ENCODE assay signal across 30 cellular contexts in the genomic region with DNA sequence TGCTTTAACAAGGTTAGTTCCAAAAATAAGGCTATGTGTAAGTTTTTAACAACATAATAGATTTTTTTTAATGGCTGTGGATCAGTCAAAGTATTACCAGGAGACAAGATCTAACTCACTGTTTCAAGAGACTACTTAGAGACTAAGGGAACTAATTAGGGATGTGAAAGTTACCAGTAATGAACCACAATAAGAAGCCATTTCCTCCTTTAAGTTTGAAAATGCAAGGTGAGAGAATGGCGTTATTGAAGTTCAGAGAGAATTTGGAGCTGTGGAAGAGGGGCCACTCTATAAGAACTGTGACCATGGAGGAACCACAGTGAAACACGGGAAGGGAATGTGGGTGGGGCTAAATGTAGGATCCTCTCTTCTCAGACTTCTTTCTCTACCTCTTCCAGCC.
A peak's percentile ranks its signal among the peaks of the same experiment; 100 is the strongest.
DNase-seq lines count a peak whose midpoint lies in the region; ATAC-seq and TF ChIP-seq lines count a peak whose summit lies in the region.
"Had no signal": no experiment of that assay in that cellular context is flagged by ENCODE, and none has a peak within 500 bp of the region (broad histone marks: within the 10 kb centered on the region; RNA-seq: fewer than 3 reads in every experiment).

No MANE protein-coding gene starts in this region.

- H3K27me3 ChIP-seq in GM06990 (replicated peaks; ENCODE audit: control insufficient read depth, insufficient read depth, low read length) (no peaks in the 10 kb centered on the region), MM.1S (replicated peaks; ENCODE audit: insufficient read depth, low read length) (no peaks in the 10 kb centered on the region), OCI-LY3 (ENCODE audit: low read depth, low read length) (no peaks in the 10 kb centered on the region), ovary (no peaks in the 10 kb centered on the region)
- H3K27me3 ChIP-seq: MG63, sigmoid colon had no signal

- H3K79me2 ChIP-seq in MM.1S (ENCODE audit: low read length), result no peaks in the 10 kb centered on the region
- no peaks in the 10 kb centered on the region for H3K79me2 ChIP-seq in OCI-LY3 (ENCODE audit: low read length)

- intact Hi-C loops in ovary (cut with DNase I), result no loop called here

- no peaks in the 10 kb centered on the region for H3K9me3 ChIP-seq in MM.1S (replicated peaks; ENCODE audit: insufficient read depth, low read length)
- 0 out of 2 replicates have a peak, but pooled peaks cover 5% of the 10 kb centered on the region for H3K9me3 ChIP-seq in OCI-LY3 (ENCODE audit: insufficient read depth, low read length)
- no peaks in the 10 kb centered on the region for H3K9me3 ChIP-seq in ovary
- H3K9me3 ChIP-seq: MG63, mucosa of descending colon had no signal

- no peak overlapping the region for H3K27ac ChIP-seq in MM.1S (ENCODE audit: low read length)
- H3K27ac ChIP-seq in OCI-LY3 (ENCODE audit: low read length), result no peak overlapping the region
- no peak overlapping the region for H3K27ac ChIP-seq in ovary
- H3K27ac ChIP-seq: C4-2B, KMS-11, PC-9, sigmoid colon had no signal

- peak; percentile 61 for ATAC-seq in GM21390 (IDR thresholded peaks at IDR 0.05; ENCODE audit: unreplicated experiment)
- no peak for ATAC-seq in GM18520 (IDR thresholded peaks at IDR 0.05; ENCODE audit: unreplicated experiment)
- ATAC-seq: esophagus mucosa, GM23338, left colon, mucosa of descending colon, natural killer cell, Right ventricle myocardium inferior had no signal

- no peak overlapping the region for H3K9ac ChIP-seq in MM.1S (ENCODE audit: low read length)
- no peak overlapping the region for H3K9ac ChIP-seq in OCI-LY3 (ENCODE audit: low read length)
- H3K9ac ChIP-seq: KMS-11 had no signal

- no peaks in the 10 kb centered on the region for H4K20me1 ChIP-seq in MM.1S (ENCODE audit: insufficient read depth, low read length)
- H4K20me1 ChIP-seq in OCI-LY3 (ENCODE audit: insufficient read depth, low read length), result no peaks in the 10 kb centered on the region

- H2AFZ ChIP-seq in MM.1S (ENCODE audit: low read length), result no peak overlapping the region
- H2AFZ ChIP-seq in OCI-LY3 (ENCODE audit: low read depth, low read length), result no peak overlapping the region
- H2AFZ ChIP-seq: GM23338, PC-9 had no signal

- TF ChIP-seq POLR2A in ovary (IDR thresholded peaks at IDR 0.05), result no peak

- no peak for TF ChIP-seq CTCF in GM06990 (IDR thresholded peaks at IDR 0.05; ENCODE audit: insufficient read depth, low read length, poor library complexity, severe bottlenecking)
- TF ChIP-seq CTCF in MM.1S (IDR thresholded peaks at IDR 0.05; ENCODE audit: low read length), result no peak
- TF ChIP-seq CTCF in OCI-LY3 (IDR thresholded peaks at IDR 0.05; ENCODE audit: low read depth, low read length), result no peak
- TF ChIP-seq CTCF in ovary (IDR thresholded peaks at IDR 0.05), result no peak

- H3K9me2 ChIP-seq in MM.1S (replicated peaks; ENCODE audit: insufficient read depth, low read length), result no peaks in the 10 kb centered on the region

- 49 to 54% (median 51%) methylated on average over 2 of the region's 2 CpGs for WGBS in ovary, 3 donors

- no peak overlapping the region for H3K4me3 ChIP-seq in GM06990 (replicated peaks; ENCODE audit: low read depth, low read length)
- no peak overlapping the region for H3K4me3 ChIP-seq in MM.1S (ENCODE audit: low read length)
- no peak overlapping the region for H3K4me3 ChIP-seq in OCI-LY3 (ENCODE audit: low read length)
- H3K4me3 ChIP-seq in ovary, result no peak overlapping the region
- H3K4me3 ChIP-seq: GM23338, MG63, mucosa of descending colon, PC-9, sigmoid colon had no signal

- no peaks in the 10 kb centered on the region for H3F3A ChIP-seq in MM.1S (ENCODE audit: insufficient read depth, low read length)

- H3K4me2 ChIP-seq in MM.1S (ENCODE audit: low read depth, low read length), result no peak overlapping the region
- H3K4me2 ChIP-seq in OCI-LY3 (ENCODE audit: low read length), result 0 out of 2 replicates have a peak overlapping the region, but pooled peaks have one; percentile 18
- H3K4me2 ChIP-seq: GM23338, KMS-11, PC-9 had no signal

- H3K4me1 ChIP-seq in MM.1S (ENCODE audit: low read length) (no peaks in the 10 kb centered on the region), OCI-LY3 (ENCODE audit: low read length) (peaks cover 8% of the 10 kb centered on the region; the same call in 1 of the 2 replicates), ovary (ENCODE audit: insufficient read depth) (no peaks in the 10 kb centered on the region)
- H3K4me1 ChIP-seq: sigmoid colon had no signal

- H3K36me3 ChIP-seq in GM06990 (ENCODE audit: control insufficient read depth, insufficient read depth, low read length) (no peaks in the 10 kb centered on the region), MM.1S (replicated peaks; ENCODE audit: insufficient read depth, low read length) (no peaks in the 10 kb centered on the region), OCI-LY3 (replicated peaks; ENCODE audit: low read depth, low read length) (peaks cover 5% of the 10 kb centered on the region), ovary (no peaks in the 10 kb centered on the region)
- H3K36me3 ChIP-seq: MG63, sigmoid colon had no signal

- TF ChIP-seq EP300 in ovary (IDR thresholded peaks at IDR 0.05), result no peak

- peak; percentile 4 for DNase-seq in GM06990 (ENCODE audit: extremely low read depth, insufficient read length)
- peak; percentile 27 for DNase-seq in MM.1S
- no peak for DNase-seq in SW480 (ENCODE audit: low spot score)
- DNase-seq in ovary, result no peak
- DNase-seq in GM03348 (ENCODE audit: low spot score), result no peak
- DNase-seq: 8988T; activated CD4-positive, alpha-beta memory T cell treated with anti-CD3 and anti-CD28 coated beads for 36 hours; activated CD4-positive, alpha-beta T cell treated with anti-CD3 and anti-CD28 coated beads for 1 hour; activated naive CD4-positive, alpha-beta T cell; central memory CD4-positive, alpha-beta T cell; DMS79; glutamatergic neuron; left colon; MG63; mucosa of descending colon; natural killer cell; NCI-H1436 treated with DMSO at 0.1 percent for 48 hours; NCI-H2107; PC-9; sigmoid colon; stimulated activated CD4-positive, alpha-beta T cell treated with anti-CD3 and anti-CD28 coated beads, Interleukin-4, amount 100 ng/mL, for 1 hour; trophoblast cell had no signal

Comparison
In these comparisons a context has a peak if more than half of its experiments do, and no peak if none do; other contexts are left out.
1. DNase-seq: peak in GM06990 (single experiment) and MM.1S (single experiment); none in SW480 (single experiment), ovary (0 of 5) and GM03348 (single experiment).